In the genomic region with DNA sequence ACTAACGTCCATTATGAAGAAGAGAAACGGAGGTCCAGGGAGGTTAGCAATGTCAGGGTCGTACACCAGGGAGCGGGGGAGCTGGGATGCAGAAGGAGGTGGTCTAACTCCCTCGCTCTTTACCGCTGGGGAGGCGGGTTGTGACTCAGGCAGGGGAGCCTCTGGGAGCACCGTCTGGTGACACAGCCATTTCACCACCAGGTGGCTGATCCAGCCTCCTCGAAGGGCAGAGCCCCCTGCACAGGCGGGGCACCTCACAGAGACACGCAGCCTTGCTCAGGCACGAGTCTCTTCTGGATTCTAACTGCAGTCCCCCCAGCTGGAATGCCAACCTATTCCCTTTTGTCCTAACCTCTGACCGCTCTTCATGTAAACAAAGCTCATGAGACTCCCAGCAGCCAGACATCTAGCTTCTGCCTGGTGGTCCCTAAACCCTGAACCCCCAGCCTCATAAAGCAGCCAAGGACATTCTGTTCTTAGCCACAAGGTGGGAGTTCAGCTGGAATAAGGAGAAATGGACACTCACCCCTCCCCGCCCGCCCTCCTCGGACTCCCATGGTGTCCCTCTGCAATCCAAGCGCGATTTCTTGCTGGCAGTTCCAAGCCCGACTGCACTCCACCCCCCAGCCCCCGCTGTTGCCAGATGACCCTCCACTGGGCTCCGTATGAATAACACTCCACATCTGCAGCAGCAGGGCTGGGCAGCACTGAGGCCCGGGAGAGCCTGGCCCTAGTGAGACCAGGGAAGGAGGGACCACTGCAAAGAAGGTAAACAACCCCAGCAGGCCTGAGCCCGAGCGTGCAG, we compare ENCODE assay signal across 9 cellular contexts.
DNase-seq lines count a peak whose midpoint lies in the region; ATAC-seq and TF ChIP-seq lines count a peak whose summit lies in the region.
"Had no signal": no experiment of that assay in that cellular context is flagged by ENCODE, and none has a peak within 500 bp of the region (broad histone marks: within the 10 kb centered on the region; RNA-seq: fewer than 3 reads in every experiment).

No MANE protein-coding gene starts in this region.

- no peak overlapping the region for H3K4me3 ChIP-seq in kidney epithelial cell (ENCODE audit: low read depth, low read length)
- H3K4me3 ChIP-seq in suprapubic skin = no peak overlapping the region

- TF ChIP-seq CTCF in HFFc6 (IDR thresholded peaks at IDR 0.05) = no peak; the same call in none of the 2 replicates
- TF ChIP-seq CTCF in brain (conservative IDR thresholded peaks at IDR 0.05) = peak in 1 of 2 experiments; percentile 18
- TF ChIP-seq CTCF in kidney epithelial cell (IDR thresholded peaks at IDR 0.05; ENCODE audit: insufficient read depth, low read length, poor library complexity, severe bottlenecking) = peak; percentile 11
- TF ChIP-seq CTCF in suprapubic skin (IDR thresholded peaks at IDR 0.05) = no peak

- no peak overlapping the region for H3K4me3 Mint-ChIP-seq in HFFc6
- H3K4me3 Mint-ChIP-seq in brain = no peak overlapping the region

- H3K9me3 Mint-ChIP-seq in HFFc6 (no peaks in the 10 kb centered on the region), brain (no peaks in the 10 kb centered on the region)

- TF ChIP-seq POLR2A in suprapubic skin (IDR thresholded peaks at IDR 0.05) = no peak

- WGBS in suprapubic skin = 57% methylated on average over 24 of the region's 24 CpGs

- H3K27me3 ChIP-seq in kidney epithelial cell (ENCODE audit: control insufficient read depth, insufficient read depth, low read length) (no peaks in the 10 kb centered on the region), suprapubic skin (no peaks in the 10 kb centered on the region)

- DNase-seq in HFFc6 (no peak), kidney epithelial cell (ENCODE audit: low read depth) (no peak), suprapubic skin (ENCODE audit: low spot score in 2 of 2) (no peak), SIG-M5 (lab: John Stamatoyannopoulos, UW) (no peak)
- no peak for DNase-seq in stimulated activated CD4-positive, alpha-beta T cell treated with anti-CD3 and anti-CD28 coated beads, Interleukin-2, amount 100 ng/mL, for 48 hours
- DNase-seq: activated effector memory CD4-positive, alpha-beta T cell treated with anti-CD3 and anti-CD28 coated beads, Interleukin-2, amount 50 U/mL, for 16 hours had no signal

- H3K9me3 ChIP-seq in suprapubic skin = no peaks in the 10 kb centered on the region

- TF ChIP-seq EP300 in suprapubic skin (IDR thresholded peaks at IDR 0.05) = no peak

- peak overlapping the region; percentile 77 for H3K27ac ChIP-seq in suprapubic skin

- H3K36me3 ChIP-seq in kidney epithelial cell (ENCODE audit: control insufficient read depth, insufficient read depth, low read length) = peaks cover 1% of the 10 kb centered on the region
- peaks cover 5% of the 10 kb centered on the region for H3K36me3 ChIP-seq in suprapubic skin

- peaks cover 6% of the 10 kb centered on the region; the same call in 1 of the 2 replicates for H3K27me3 Mint-ChIP-seq in HFFc6 (ENCODE audit: insufficient read depth)
- peaks cover 3% of the 10 kb centered on the region for H3K27me3 Mint-ChIP-seq in brain

- ATAC-seq in GM18498 (IDR thresholded peaks at IDR 0.05; ENCODE audit: unreplicated experiment) (no peak), GM18502 (IDR thresholded peaks at IDR 0.05; ENCODE audit: poor library complexity, unreplicated experiment) (no peak)

- H3K4me1 ChIP-seq in suprapubic skin = peaks cover 88% of the 10 kb centered on the region

- peaks cover 84% of the 10 kb centered on the region for H3K4me1 Mint-ChIP-seq in HFFc6 (ENCODE audit: low read depth)
- H3K4me1 Mint-ChIP-seq in brain = peaks cover 63% of the 10 kb centered on the region

- H3K27ac Mint-ChIP-seq in HFFc6 (peak overlapping the region; percentile 89), brain (peak overlapping the region in 3 of 5 experiments; percentile 4 to 65 (median 25))

- H3K36me3 Mint-ChIP-seq in HFFc6 (ENCODE audit: low read depth) (peaks cover 27% of the 10 kb centered on the region), brain (no peaks in the 10 kb centered on the region)
